Comparison of ENCODE assay signal across 41 cellular contexts in the genomic region with DNA sequence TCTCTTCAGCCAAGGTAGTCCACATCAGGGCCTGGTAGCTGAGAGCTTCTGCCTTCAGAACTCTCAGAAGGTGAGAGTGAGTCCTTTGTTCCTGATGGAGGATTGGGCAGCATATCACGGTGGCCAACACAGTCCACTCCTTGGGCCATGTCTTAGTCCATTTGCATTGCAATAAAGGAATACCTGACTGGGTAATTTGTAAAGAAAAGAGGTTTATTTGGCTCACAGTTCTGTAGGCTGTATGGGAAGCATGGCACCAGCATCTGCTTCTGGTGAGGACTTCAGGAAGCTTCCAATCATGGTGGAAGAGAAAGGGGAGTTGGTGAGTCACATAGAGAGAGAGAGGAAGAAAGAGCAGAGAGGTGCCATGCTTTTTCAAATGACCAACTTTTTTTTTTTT.
"Had no signal": no experiment of that assay in that cellular context is flagged by ENCODE, and none has a peak within 500 bp of the region (broad histone marks: within the 10 kb centered on the region; RNA-seq: fewer than 3 reads in every experiment).

No MANE protein-coding gene starts in this region.

- ATAC-seq: activated naive CD4-positive, alpha-beta T cell treated with anti-CD3 and anti-CD28 coated beads, Interleukin-2, amount 50 U/mL, for 72 hours; activated naive CD8-positive, alpha-beta T cell treated with anti-CD3 and anti-CD28 coated beads, Interleukin-2, amount 50 U/mL, for 24 hours; activated T-cell treated with anti-CD3 and anti-CD28 coated beads, Interleukin-2, amount 50 U/mL, for 4 hours; activated T-cell treated with anti-CD3 and anti-CD28 coated beads, Interleukin-2, amount 50 U/mL, for 72 hours; activated T-helper 17 cell treated with anti-CD3 and anti-CD28 coated beads, Interleukin-2, amount 50 U/mL, for 72 hours; body of pancreas had no signal

- H3K9me3 ChIP-seq: adrenal gland, ascending aorta, body of pancreas, breast epithelium had no signal

- H3K36me3 Mint-ChIP-seq: activated naive CD4-positive, alpha-beta T cell treated with anti-CD3 and anti-CD28 coated beads, Interleukin-2, amount 10 ng/mL, durations not matched to agents 7 days and 5 days; activated naive CD4-positive, alpha-beta T cell treated with anti-CD3 and anti-CD28 coated beads, Interleukin-2, amount 50 U/mL, for 24 hours; activated naive CD8-positive, alpha-beta T cell; activated naive CD8-positive, alpha-beta T cell treated with anti-CD3 and anti-CD28 coated beads for 36 hours; activated naive CD8-positive, alpha-beta T cell treated with anti-CD3 and anti-CD28 coated beads, Interleukin-2, amount 10 ng/mL, durations not matched to agents 7 days and 5 days; brain had no signal

- H3K36me3 ChIP-seq: adrenal gland, ascending aorta, brain microvascular endothelial cell, breast epithelium, cardiac muscle cell had no signal

- H3K27me3 Mint-ChIP-seq: activated naive CD4-positive, alpha-beta T cell treated with anti-CD3 and anti-CD28 coated beads, Interleukin-2, amount 10 ng/mL, durations not matched to agents 7 days and 5 days; activated T-cell treated with anti-CD3 and anti-CD28 coated beads, Interleukin-2, amount 50 U/mL, for 24 hours; central memory CD8-positive, alpha-beta T cell had no signal

- H3K27ac ChIP-seq: adrenal gland, ascending aorta, body of pancreas, brain microvascular endothelial cell, breast epithelium, cardiac muscle cell had no signal

- H3K4me3 Mint-ChIP-seq: activated naive CD4-positive, alpha-beta T cell treated with anti-CD3 and anti-CD28 coated beads for 36 hours; activated naive CD4-positive, alpha-beta T cell treated with anti-CD3 and anti-CD28 coated beads, Interleukin-2, amount 10 ng/mL, durations not matched to agents 7 days and 5 days; activated naive CD4-positive, alpha-beta T cell treated with anti-CD3 and anti-CD28 coated beads, Interleukin-2, amount 50 U/mL, for 24 hours; activated naive CD8-positive, alpha-beta T cell; activated naive CD8-positive, alpha-beta T cell treated with anti-CD3 and anti-CD28 coated beads for 36 hours; activated naive CD8-positive, alpha-beta T cell treated with anti-CD3 and anti-CD28 coated beads, Interleukin-2, amount 10 ng/mL, durations not matched to agents 7 days and 5 days; activated naive CD8-positive, alpha-beta T cell treated with anti-CD3 and anti-CD28 coated beads, Interleukin-2, amount 50 U/mL, for 24 hours; activated T-cell treated with anti-CD3 and anti-CD28 coated beads, Interleukin-2, amount 50 U/mL, for 24 hours; activated T-cell treated with anti-CD3 and anti-CD28 coated beads, Interleukin-2, amount 50 U/mL, for 4 hours; activated T-cell treated with anti-CD3 and anti-CD28 coated beads, Interleukin-2, amount 50 U/mL, for 72 hours; activated T-helper 1 cell treated with anti-CD3 and anti-CD28 coated beads, Interleukin-12 subunit alpha, Interleukin-12 subunit beta, Interleukin-2, Interleukin-4 antibody, amounts not matched to agents 30 ng/mL and 10 ng/mL and 1 ng/mL, durations not matched to agents 14 hours and 24 hours and 36 hours; activated T-helper 17 cell treated with anti-CD3 and anti-CD28 coated beads, Interleukin-2, amount 50 U/mL, for 72 hours; brain; central memory CD8-positive, alpha-beta T cell had no signal

- H3K4me1 Mint-ChIP-seq: activated naive CD4-positive, alpha-beta T cell treated with anti-CD3 and anti-CD28 coated beads, Interleukin-2, amount 10 ng/mL, durations not matched to agents 7 days and 5 days; activated naive CD4-positive, alpha-beta T cell treated with anti-CD3 and anti-CD28 coated beads, Interleukin-2, amount 50 U/mL, for 24 hours; activated naive CD8-positive, alpha-beta T cell treated with anti-CD3 and anti-CD28 coated beads for 36 hours; activated naive CD8-positive, alpha-beta T cell treated with anti-CD3 and anti-CD28 coated beads, Interleukin-2, amount 10 ng/mL, durations not matched to agents 7 days and 5 days; activated naive CD8-positive, alpha-beta T cell treated with anti-CD3 and anti-CD28 coated beads, Interleukin-2, amount 50 U/mL, for 24 hours; activated T-helper 17 cell treated with anti-CD3 and anti-CD28 coated beads, Interleukin-2, amount 50 U/mL, for 72 hours; central memory CD8-positive, alpha-beta T cell had no signal

- H3K4me3 ChIP-seq: adrenal gland, ascending aorta, body of pancreas, breast epithelium, cardiac muscle cell had no signal

- H3K9me3 Mint-ChIP-seq: activated naive CD4-positive, alpha-beta T cell treated with anti-CD3 and anti-CD28 coated beads, Interleukin-2, amount 10 ng/mL, durations not matched to agents 7 days and 5 days; activated T-helper 1 cell treated with anti-CD3 and anti-CD28 coated beads, Interleukin-12 subunit alpha, Interleukin-12 subunit beta, Interleukin-2, Interleukin-4 antibody, amounts not matched to agents 30 ng/mL and 10 ng/mL and 1 ng/mL, durations not matched to agents 14 hours and 24 hours and 36 hours had no signal

- H3K4me1 ChIP-seq: body of pancreas, breast epithelium had no signal

- H3K27ac Mint-ChIP-seq: activated naive CD4-positive, alpha-beta T cell treated with anti-CD3 and anti-CD28 coated beads for 36 hours; activated naive CD4-positive, alpha-beta T cell treated with anti-CD3 and anti-CD28 coated beads, Interleukin-2, amount 10 ng/mL, durations not matched to agents 7 days and 5 days; activated naive CD4-positive, alpha-beta T cell treated with anti-CD3 and anti-CD28 coated beads, Interleukin-2, amount 50 U/mL, for 24 hours; activated naive CD4-positive, alpha-beta T cell treated with anti-CD3 and anti-CD28 coated beads, Interleukin-2, amount 50 U/mL, for 72 hours; activated naive CD8-positive, alpha-beta T cell; activated naive CD8-positive, alpha-beta T cell treated with anti-CD3 and anti-CD28 coated beads for 36 hours; activated naive CD8-positive, alpha-beta T cell treated with anti-CD3 and anti-CD28 coated beads, Interleukin-2, amount 10 ng/mL, durations not matched to agents 7 days and 5 days; activated naive CD8-positive, alpha-beta T cell treated with anti-CD3 and anti-CD28 coated beads, Interleukin-2, amount 50 U/mL, for 24 hours; activated T-cell treated with anti-CD3 and anti-CD28 coated beads, Interleukin-2, amount 50 U/mL, for 24 hours; activated T-cell treated with anti-CD3 and anti-CD28 coated beads, Interleukin-2, amount 50 U/mL, for 72 hours; activated T-helper 1 cell treated with anti-CD3 and anti-CD28 coated beads, Interleukin-12 subunit alpha, Interleukin-12 subunit beta, Interleukin-2, Interleukin-4 antibody, amounts not matched to agents 30 ng/mL and 10 ng/mL and 1 ng/mL, durations not matched to agents 14 hours and 24 hours and 36 hours; activated T-helper 17 cell treated with anti-CD3 and anti-CD28 coated beads, Interleukin-2, amount 50 U/mL, for 72 hours; activated T-helper 2 cell treated with anti-CD3 and anti-CD28 coated beads, Interferon-gamma antibody, Interleukin-2, Interleukin-4, amounts not matched to agents 10 μg/mL and 5 μg/mL and 100 μg/mL, durations not matched to agents 14 hours and 24 hours and 36 hours; brain had no signal

- DNase-seq: activated effector memory CD4-positive, alpha-beta T cell treated with anti-CD3 and anti-CD28 coated beads, Interleukin-2, amount 50 U/mL, for 16 hours; activated effector memory CD4-positive, alpha-beta T cell treated with Interleukin-2 at 50 U/mL for 16 hours; activated gamma-delta T cell; activated gamma-delta T cell treated with Interleukin-2 at 50 U/mL for 16 hours; activated naive CD4-positive, alpha-beta T cell; activated naive CD4-positive, alpha-beta T cell treated with anti-CD3 and anti-CD28 coated beads for 36 hours; activated naive CD4-positive, alpha-beta T cell treated with anti-CD3 and anti-CD28 coated beads, Interleukin-2, amount 10 ng/mL, durations not matched to agents 7 days and 5 days; activated naive CD4-positive, alpha-beta T cell treated with anti-CD3 and anti-CD28 coated beads, Interleukin-2, amount 50 U/mL, for 16 hours; activated naive CD4-positive, alpha-beta T cell treated with Interleukin-2 at 50 U/mL for 16 hours; activated naive CD8-positive, alpha-beta T cell treated with anti-CD3 and anti-CD28 coated beads for 36 hours; activated naive CD8-positive, alpha-beta T cell treated with anti-CD3 and anti-CD28 coated beads, Interleukin-2, amount 10 ng/mL, durations not matched to agents 7 days and 5 days; activated naive CD8-positive, alpha-beta T cell treated with anti-CD3 and anti-CD28 coated beads, Interleukin-2, amount 50 U/mL, for 24 hours; activated T-cell treated with anti-CD3 and anti-CD28 coated beads for 4 hours; activated T-cell treated with anti-CD3 and anti-CD28 coated beads, Interleukin-2, amount 50 U/mL, for 1 hour; activated T-cell treated with anti-CD3 and anti-CD28 coated beads, Interleukin-2, amount 50 U/mL, for 24 hours; activated T-cell treated with anti-CD3 and anti-CD28 coated beads, Interleukin-2, amount 50 U/mL, for 4 hours; activated T-cell treated with anti-CD3 and anti-CD28 coated beads, Interleukin-2, amount 50 U/mL, for 48 hours; activated T-cell treated with anti-CD3 and anti-CD28 coated beads, Interleukin-2, amount 50 U/mL, for 72 hours; amniotic stem cell; amygdala; anterior cingulate cortex; aorta; body of pancreas; brain microvascular endothelial cell; caudate nucleus; central memory CD4-positive, alpha-beta T cell; cerebellar nuclear complex had no signal

- H3K27me3 ChIP-seq: adrenal gland, ascending aorta, body of pancreas, brain microvascular endothelial cell, breast epithelium, cardiac muscle cell had no signal

- FAIRE-seq: astrocyte, bronchial epithelial cell had no signal
